23 cellular contexts compared by ENCODE assay signal in genomic region chrX:109934434-109934833, GRCh38.
DNase-seq lines count a peak whose midpoint lies in the region; ATAC-seq and TF ChIP-seq lines count a peak whose summit lies in the region.
"Had no signal": no experiment of that assay in that cellular context is flagged by ENCODE, and none has a peak within 500 bp of the region (broad histone marks: within the 10 kb centered on the region; RNA-seq: fewer than 3 reads in every experiment).

No MANE protein-coding gene starts in this region.

- ATAC-seq in SK-N-SH treated with all-trans-retinoic acid at 6 μM for 48 hours = peak; percentile 84
- ATAC-seq: activated T-cell treated with anti-CD3 and anti-CD28 coated beads, Interleukin-2, amount 50 U/mL, for 4 hours; left lobe of liver; Panc1; stimulated activated naive CD8-positive, alpha-beta T cell treated with anti-CD3 and anti-CD28 coated beads, Interleukin-15, amount 100 ng/mL, for 72 hours had no signal

- H3K9ac ChIP-seq in trophoblast cell (ENCODE audit: low read length) = no peak overlapping the region

- no peak overlapping the region for H3K4ac ChIP-seq in trophoblast cell (ENCODE audit: low read depth, low read length)

- H3K4me1 ChIP-seq in trophoblast cell (ENCODE audit: control insufficient read depth in 1 of 2, insufficient read depth in 2 of 2, low read length in 2 of 2) (peaks cover 0 to 7% of the 10 kb centered on the region in 2 experiments), HAP-1 (no peaks in the 10 kb centered on the region)
- H3K4me1 ChIP-seq: tibial artery had no signal

- H3K9me3 ChIP-seq in trophoblast cell (ENCODE audit: insufficient read depth, low read depth, low read length) = no peaks in the 10 kb centered on the region
- H3K9me3 ChIP-seq in HAP-1 = no peaks in the 10 kb centered on the region
- H3K9me3 ChIP-seq: tibial artery had no signal

- H4K12ac ChIP-seq in trophoblast cell (ENCODE audit: low read depth, low read length) = no peak overlapping the region

- no peak overlapping the region for H2AK5ac ChIP-seq in trophoblast cell (ENCODE audit: low read length)

- H3K79me2 ChIP-seq in trophoblast cell (ENCODE audit: control insufficient read depth, insufficient read depth, low read length, poor library complexity) = no peaks in the 10 kb centered on the region

- no peaks in the 10 kb centered on the region for H3K27me3 ChIP-seq in trophoblast cell (ENCODE audit: insufficient read depth, low read length)
- peaks cover 3% of the 10 kb centered on the region; the same call in 1 of the 2 replicates for H3K27me3 ChIP-seq in HAP-1 (ENCODE audit: low read depth)
- H3K27me3 ChIP-seq: cardiac muscle cell, tibial artery had no signal

- H3K27ac ChIP-seq in trophoblast cell (ENCODE audit: low read depth, low read length) = peak overlapping the region; percentile 53
- H3K27ac ChIP-seq: cardiac muscle cell, tibial artery had no signal

- H2BK12ac ChIP-seq in trophoblast cell (ENCODE audit: low read length) = no peak overlapping the region

- no peak overlapping the region for H3K14ac ChIP-seq in trophoblast cell (ENCODE audit: low read length)

- no peak overlapping the region for H3K18ac ChIP-seq in trophoblast cell (ENCODE audit: low read length)

- no peak overlapping the region for H3K23ac ChIP-seq in trophoblast cell (ENCODE audit: low read length)

- H2BK5ac ChIP-seq in trophoblast cell (ENCODE audit: low read depth, low read length, poor library complexity) = no peak overlapping the region

- CTCF ChIA-PET in Calu3 (lab: Charles Lee) = no interaction called here

- no peak overlapping the region for H2AFZ ChIP-seq in trophoblast cell (ENCODE audit: insufficient read depth, low read length, poor library complexity)

- H2BK120ac ChIP-seq in trophoblast cell (ENCODE audit: insufficient read depth, low read length, poor library complexity) = no peak overlapping the region

- DNase-seq in ELF-1 (ENCODE audit: low read depth, low spot score) (peak; percentile 21), fibroblast of peridontal ligament (ENCODE audit: extremely low read depth) (peak; percentile 9), trophoblast cell (no peak), HAP-1 (ENCODE audit: low spot score in 2 of 2) (no peak), T-helper 9 cell (no peak), HUDEP-2 (lab: John Stamatoyannopoulos, UW; ENCODE audit: unreplicated experiment in 76 of 76) (no peak), Calu3 (no peak)
- DNase-seq: activated CD4-positive, alpha-beta T cell treated with anti-CD3 and anti-CD28 coated beads for 1 hour; activated T-cell treated with anti-CD3 and anti-CD28 coated beads, Interleukin-2, amount 50 U/mL, for 4 hours; CD4-positive, CD25-positive, alpha-beta regulatory T cell; DMS 273 treated with DMSO at 0.1 percent for 48 hours; GDM1; GOT3; head of caudate nucleus; NCI-H524; stimulated activated naive CD8-positive, alpha-beta T cell treated with anti-CD3 and anti-CD28 coated beads, Interleukin-15, amount 100 ng/mL, for 72 hours; T-helper 1 cell; tibial artery had no signal

- H3K4me1 Mint-ChIP-seq in Calu3 (ENCODE audit: low read depth, unreplicated experiment) = no peaks in the 10 kb centered on the region
- H3K4me1 Mint-ChIP-seq: CD4-positive, CD25-positive, alpha-beta regulatory T cell; stimulated activated naive CD8-positive, alpha-beta T cell treated with anti-CD3 and anti-CD28 coated beads, Interleukin-15, amount 100 ng/mL, for 72 hours had no signal

- BruUV-seq in Calu3 (replicated peaks; lab: Mats Ljungman, UMichigan) = no TSS peak

- WGBS in trophoblast cell (ENCODE audit: extremely low coverage, insufficient coverage, insufficient read length) = no CpG with 5 or more reads among the region's 1 CpG

- H3K4me3 Mint-ChIP-seq in Calu3 (ENCODE audit: low read depth, unreplicated experiment) = no peak overlapping the region
- H3K4me3 Mint-ChIP-seq: activated T-cell treated with anti-CD3 and anti-CD28 coated beads, Interleukin-2, amount 50 U/mL, for 4 hours; CD4-positive, CD25-positive, alpha-beta regulatory T cell; dendritic cell treated with granulocyte-macrophage colony-stimulating factor and Interleukin-4, amounts not matched to agents 40 ng/mL and 50 ng/mL, for 4 days; stimulated activated naive CD8-positive, alpha-beta T cell treated with anti-CD3 and anti-CD28 coated beads, Interleukin-15, amount 100 ng/mL, for 72 hours had no signal

- no peak overlapping the region for H4K8ac ChIP-seq in trophoblast cell (ENCODE audit: low read depth, low read length)

- in situ Hi-C loops in HAP-1 (cut with MboI; ENCODE audit: low sequenced_read_pairs) = no loop called here

- no peaks in the 10 kb centered on the region for H3K36me3 ChIP-seq in trophoblast cell (ENCODE audit: control insufficient read depth in 1 of 2, insufficient read depth in 2 of 2, low read length in 2 of 2)
- no peaks in the 10 kb centered on the region for H3K36me3 ChIP-seq in HAP-1 (replicated peaks)
- H3K36me3 ChIP-seq: cardiac muscle cell, tibial artery had no signal

- H3K9me3 Mint-ChIP-seq in Calu3 (ENCODE audit: low read depth, unreplicated experiment) = no peaks in the 10 kb centered on the region
- H3K9me3 Mint-ChIP-seq: activated T-cell treated with anti-CD3 and anti-CD28 coated beads, Interleukin-2, amount 50 U/mL, for 4 hours; dendritic cell treated with granulocyte-macrophage colony-stimulating factor and Interleukin-4, amounts not matched to agents 40 ng/mL and 50 ng/mL, for 4 days; stimulated activated naive CD8-positive, alpha-beta T cell treated with anti-CD3 and anti-CD28 coated beads, Interleukin-15, amount 100 ng/mL, for 72 hours had no signal

- TF ChIP-seq CTCF in Calu3 (IDR thresholded peaks at IDR 0.05; ENCODE audit: unreplicated experiment) = no peak

- H3K79me1 ChIP-seq in trophoblast cell (ENCODE audit: low read length) = peaks cover 6% of the 10 kb centered on the region

- H3K4me3 ChIP-seq in trophoblast cell (ENCODE audit: low read depth, low read length) (no peak overlapping the region), HAP-1 (no peak overlapping the region)
- H3K4me3 ChIP-seq: cardiac muscle cell, tibial artery had no signal

- no peak overlapping the region for H4K91ac ChIP-seq in trophoblast cell (ENCODE audit: low read depth, low read length)

- H3K27me3 Mint-ChIP-seq in Calu3 (ENCODE audit: unreplicated experiment) = peaks cover 28% of the 10 kb centered on the region
- H3K27me3 Mint-ChIP-seq: stimulated activated naive CD8-positive, alpha-beta T cell treated with anti-CD3 and anti-CD28 coated beads, Interleukin-15, amount 100 ng/mL, for 72 hours had no signal

- H3K36me3 Mint-ChIP-seq in Calu3 (ENCODE audit: insufficient read depth, unreplicated experiment) = no peaks in the 10 kb centered on the region
- H3K36me3 Mint-ChIP-seq: CD4-positive, CD25-positive, alpha-beta regulatory T cell had no signal

- intact Hi-C loops in Calu3 (cut with micrococcal nuclease; ENCODE audit: unreplicated experiment) = no loop called here

- H3K27ac Mint-ChIP-seq in Calu3 (ENCODE audit: unreplicated experiment) = no peak overlapping the region
- H3K27ac Mint-ChIP-seq: CD4-positive, CD25-positive, alpha-beta regulatory T cell; dendritic cell treated with granulocyte-macrophage colony-stimulating factor and Interleukin-4, amounts not matched to agents 40 ng/mL and 50 ng/mL, for 4 days; stimulated activated naive CD8-positive, alpha-beta T cell treated with anti-CD3 and anti-CD28 coated beads, Interleukin-15, amount 100 ng/mL, for 72 hours had no signal

- no peak overlapping the region for H3K4me2 ChIP-seq in trophoblast cell (ENCODE audit: low read length)

TF ChIP-seq in SK-N-SH treated with all-trans-retinoic acid at 6 μM for 48 hours, 23 proteins besides CTCF, POLR2A, EP300 and RAD21:
- TF ChIP-seq ISL1 (CRISPR knock-in tag; IDR thresholded peaks at IDR 0.05) (peak; percentile 81), GLIS3 (CRISPR knock-in tag; IDR thresholded peaks at IDR 0.05) (no peak), ESRRG (CRISPR knock-in tag; IDR thresholded peaks at IDR 0.05) (no peak), CSDC2 (CRISPR knock-in tag; IDR thresholded peaks at IDR 0.05) (no peak)

Comparison
In these comparisons a context has a peak if more than half of its experiments do, and no peak if none do; other contexts are left out.
1. DNase-seq: peak in ELF-1 (single experiment) and fibroblast of peridontal ligament (single experiment); none in trophoblast cell (0 of 2), HAP-1 (0 of 2), T-helper 9 cell (single experiment), HUDEP-2 (0 of 76) and Calu3 (single experiment).